10 cellular contexts compared by ENCODE assay signal in genomic region chrX:33725556-33726232, GRCh38.
DNase-seq lines count a peak whose midpoint lies in the region; ATAC-seq and TF ChIP-seq lines count a peak whose summit lies in the region.
"Had no signal": no experiment of that assay in that cellular context is flagged by ENCODE, and none has a peak within 500 bp of the region (broad histone marks: within the 10 kb centered on the region; RNA-seq: fewer than 3 reads in every experiment).

No MANE protein-coding gene starts in this region.

- H3K27ac ChIP-seq in lower lobe of right lung (no peak overlapping the region), uterus (peak overlapping the region; percentile 50 to 70), tibial nerve (no peak overlapping the region)

- H3K36me3 ChIP-seq in lower lobe of right lung (no peaks in the 10 kb centered on the region), uterus (no peaks in the 10 kb centered on the region), tibial nerve (no peaks in the 10 kb centered on the region)

- TF ChIP-seq POLR2A in uterus (IDR thresholded peaks at IDR 0.05), result no peak
- TF ChIP-seq POLR2A in tibial nerve (IDR thresholded peaks at IDR 0.05), result no peak

- H3K4me3 Mint-ChIP-seq in activated CD8-positive, alpha-beta memory T cell treated with anti-CD3 and anti-CD28 coated beads, Interleukin-2, amount 10 ng/mL, durations not matched to agents 7 days and 5 days, result peak overlapping the region; percentile 21

- H3K27ac Mint-ChIP-seq in activated CD8-positive, alpha-beta memory T cell treated with anti-CD3 and anti-CD28 coated beads, Interleukin-2, amount 10 ng/mL, durations not matched to agents 7 days and 5 days, result no peak overlapping the region

- intact Hi-C loops in lower lobe of right lung (cut with DNase I), result no loop called here
- intact Hi-C loops in uterus (cut with DNase I; ENCODE audit: low total_unique reads), result no loop called here

- no peak for ATAC-seq in activated CD8-positive, alpha-beta memory T cell treated with anti-CD3 and anti-CD28 coated beads, Interleukin-2, amount 10 ng/mL, durations not matched to agents 7 days and 5 days
- ATAC-seq in lower lobe of right lung, result peak; percentile 59 to 80

- no peaks in the 10 kb centered on the region for H3K27me3 Mint-ChIP-seq in activated CD8-positive, alpha-beta memory T cell treated with anti-CD3 and anti-CD28 coated beads, Interleukin-2, amount 10 ng/mL, durations not matched to agents 7 days and 5 days

- no peak for TF ChIP-seq EP300 in tibial nerve (IDR thresholded peaks at IDR 0.05)

- no peaks in the 10 kb centered on the region for H3K4me1 Mint-ChIP-seq in activated CD8-positive, alpha-beta memory T cell treated with anti-CD3 and anti-CD28 coated beads, Interleukin-2, amount 10 ng/mL, durations not matched to agents 7 days and 5 days

- in situ Hi-C loops in T47D (cut with HindIII; ENCODE audit: low pct_unique_long_range_greater_than_20kb, low sequenced_read_pairs), result no loop called here

- H3K9me3 Mint-ChIP-seq in activated CD8-positive, alpha-beta memory T cell treated with anti-CD3 and anti-CD28 coated beads, Interleukin-2, amount 10 ng/mL, durations not matched to agents 7 days and 5 days (ENCODE audit: low read depth), result no peaks in the 10 kb centered on the region

- H3K36me3 Mint-ChIP-seq in activated CD8-positive, alpha-beta memory T cell treated with anti-CD3 and anti-CD28 coated beads, Interleukin-2, amount 10 ng/mL, durations not matched to agents 7 days and 5 days, result no peaks in the 10 kb centered on the region

- TF ChIP-seq CTCF in lower lobe of right lung (IDR thresholded peaks at IDR 0.05) (no peak), uterus (IDR thresholded peaks at IDR 0.05) (no peak), tibial nerve (IDR thresholded peaks at IDR 0.05) (no peak)

- H3K9me3 ChIP-seq in lower lobe of right lung (no peaks in the 10 kb centered on the region), uterus (no peaks in the 10 kb centered on the region), tibial nerve (no peaks in the 10 kb centered on the region)

- H3K27me3 ChIP-seq in lower lobe of right lung (ENCODE audit: low read depth) (no peaks in the 10 kb centered on the region), uterus (no peaks in the 10 kb centered on the region), tibial nerve (peaks cover 0 to 20% of the 10 kb centered on the region in 2 donors)

- CTCF ChIA-PET in activated CD8-positive, alpha-beta memory T cell treated with anti-CD3 and anti-CD28 coated beads, Interleukin-2, amount 10 ng/mL, durations not matched to agents 7 days and 5 days (lab: Charles Lee), result no interaction called here

- H3K4me3 ChIP-seq in lower lobe of right lung, result peak overlapping the region; percentile 40
- H3K4me3 ChIP-seq in uterus, result peak overlapping the region; percentile 33 to 35
- peak overlapping the region in 2 of 4 donors; percentile 26 to 44 for H3K4me3 ChIP-seq in tibial nerve

- 3 to 17% methylated on average over 15 of the region's 15 CpGs for WGBS in tibial nerve, 2 donors

- H3K4me1 ChIP-seq in lower lobe of right lung (no peaks in the 10 kb centered on the region), uterus (no peaks in the 10 kb centered on the region), tibial nerve (peaks cover 0 to 2% (median 0%) of the 10 kb centered on the region in 4 donors)

- DNase-seq in activated CD8-positive, alpha-beta memory T cell treated with anti-CD3 and anti-CD28 coated beads, Interleukin-2, amount 10 ng/mL, durations not matched to agents 7 days and 5 days, result no peak
- DNase-seq in activated CD8-positive, alpha-beta memory T cell treated with anti-CD3 and anti-CD28 coated beads, Interleukin-2, amount 50 U/mL, for 48 hours, result no peak
- peak; percentile 7 to 75 for DNase-seq in T47D (ENCODE audit: low read depth in 1 of 2, low spot score in 1 of 2)
- peak; percentile 22 for DNase-seq in lower lobe of right lung
- DNase-seq in uterus, result peak; percentile 35 to 48
- no peak for DNase-seq in tibial nerve (ENCODE audit: low spot score in 2 of 2)
- DNase-seq in NCI-H187 treated with DMSO at 0.1 percent for 48 hours (lab: John Stamatoyannopoulos, UW), result no peak
- DNase-seq in HuH-7 (ENCODE audit: low spot score), result no peak
- DNase-seq: activated T-cell treated with anti-CD3 and anti-CD28 coated beads for 4 hours, NCI-H1436 had no signal

Comparison
In these comparisons a context has a peak if more than half of its experiments do, and no peak if none do; other contexts are left out.
1. DNase-seq: peak in T47D (2 of 2), lower lobe of right lung (single experiment) and uterus (2 of 2); none in activated CD8-positive, alpha-beta memory T cell treated with anti-CD3 and anti-CD28 coated beads, Interleukin-2, amount 10 ng/mL, durations not matched to agents 7 days and 5 days (single experiment), activated CD8-positive, alpha-beta memory T cell treated with anti-CD3 and anti-CD28 coated beads, Interleukin-2, amount 50 U/mL, for 48 hours (single experiment), tibial nerve (0 of 2), NCI-H187 treated with DMSO at 0.1 percent for 48 hours (single experiment) and HuH-7 (single experiment).
2. H3K27ac ChIP-seq: peak in uterus (2 of 2); none in lower lobe of right lung (single experiment) and tibial nerve (0 of 4).